Comparison of ENCODE assay signal across 23 cellular contexts in the genomic region with DNA sequence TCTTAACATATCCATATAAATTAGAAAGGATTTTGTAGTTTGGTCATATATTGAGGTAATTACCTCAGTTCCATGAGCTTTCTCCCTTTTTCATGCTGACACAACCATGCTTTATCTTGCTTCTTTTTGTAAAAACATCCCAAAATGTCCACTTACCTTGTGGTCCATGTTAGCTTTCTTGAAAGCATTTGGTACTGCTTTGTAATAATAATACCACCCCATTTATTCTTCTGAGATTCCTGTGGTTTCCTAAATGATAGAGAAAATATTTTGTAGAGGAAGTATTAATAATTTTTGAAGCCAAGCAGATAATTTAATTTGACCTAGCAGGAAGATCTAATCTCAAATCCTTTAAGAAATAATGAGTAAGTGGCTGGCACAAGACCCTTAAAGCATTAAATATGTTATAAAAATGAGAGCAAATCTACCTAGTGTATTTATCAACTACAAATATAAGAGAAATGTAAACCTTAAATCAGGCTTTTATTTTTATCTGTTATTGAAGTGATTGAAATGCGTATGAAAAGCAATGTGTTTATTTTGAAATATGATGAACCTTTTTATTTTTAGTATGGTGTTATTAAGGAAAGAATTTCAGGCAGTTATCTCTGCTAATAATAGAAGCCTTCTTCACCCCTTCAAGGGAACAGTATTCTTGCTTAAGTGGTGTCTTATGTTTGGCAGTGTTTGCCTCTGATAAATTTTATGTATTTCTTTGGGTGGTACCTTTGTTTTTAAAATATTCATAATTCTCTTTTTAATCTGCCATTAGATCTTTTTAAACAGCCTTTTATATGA. TPM values are rescaled to one million over a fixed set of nuclear protein-coding genes. Genes with fewer than 3 reads are reported as not detected.
"Had no signal": no experiment of that assay in that cellular context is flagged by ENCODE, and none has a peak within 500 bp of the region (broad histone marks: within the 10 kb centered on the region; RNA-seq: fewer than 3 reads in every experiment).

No MANE protein-coding gene starts in this region.

- H3K36me3 Mint-ChIP-seq: stimulated activated effector memory CD8-positive, alpha-beta T cell treated with anti-CD3 and anti-CD28 coated beads, Interleukin-12 subunit alpha, Interleukin-12 subunit beta, amount 100 ng/mL, for 72 hours had no signal

- H3K27me3 ChIP-seq: breast epithelium, dorsolateral prefrontal cortex, gastroesophageal sphincter, stomach, vagina had no signal

- H3K9me3 ChIP-seq: neutrophil had no signal

- H3K4me1 Mint-ChIP-seq: activated CD4-positive, alpha-beta memory T cell treated with anti-CD3 and anti-CD28 coated beads, Interleukin-2, amount 10 ng/mL, durations not matched to agents 7 days and 5 days; immature natural killer cell; stimulated activated effector memory CD8-positive, alpha-beta T cell treated with anti-CD3 and anti-CD28 coated beads, Interleukin-12 subunit alpha, Interleukin-12 subunit beta, amount 100 ng/mL, for 72 hours had no signal

- DNase-seq: activated CD4-positive, alpha-beta memory T cell treated with anti-CD3 and anti-CD28 coated beads, Interleukin-2, amount 10 ng/mL, durations not matched to agents 7 days and 5 days; activated CD4-positive, alpha-beta T cell treated with anti-CD3 and anti-CD28 coated beads for 4 hours; activated naive CD4-positive, alpha-beta T cell treated with anti-CD3 and anti-CD28 coated beads, Interleukin-2, amount 50 U/mL, for 16 hours; activated T-cell treated with anti-CD3 and anti-CD28 coated beads, Interleukin-2, amount 50 U/mL, for 1 hour; aorta; dorsolateral prefrontal cortex; immature natural killer cell; kidney glomerular epithelial cell; mesendoderm; posterior cingulate gyrus; retina; stimulated activated CD4-positive, alpha-beta T cell treated with anti-CD3 and anti-CD28 coated beads, Interleukin-4, amount 100 ng/mL, for 24 hours; stomach; trophoblast cell had no signal

- H3K27ac Mint-ChIP-seq: activated CD4-positive, alpha-beta memory T cell treated with anti-CD3 and anti-CD28 coated beads, Interleukin-2, amount 10 ng/mL, durations not matched to agents 7 days and 5 days; immature natural killer cell; natural killer cell treated with Interleukin-12 subunit alpha and Interleukin-12 subunit beta and Interleukin-15 and Interleukin-18, amount 100 ng/mL, for 72 hours; stimulated activated effector memory CD8-positive, alpha-beta T cell treated with anti-CD3 and anti-CD28 coated beads, Interleukin-12 subunit alpha, Interleukin-12 subunit beta, amount 100 ng/mL, for 72 hours; WTC11 had no signal

- ATAC-seq: gastroesophageal sphincter; natural killer cell treated with Interleukin-12 subunit alpha and Interleukin-12 subunit beta and Interleukin-15 and Interleukin-18, amount 100 ng/mL, for 72 hours; stimulated activated effector memory CD8-positive, alpha-beta T cell treated with anti-CD3 and anti-CD28 coated beads, Interleukin-12 subunit alpha, Interleukin-12 subunit beta, amount 100 ng/mL, for 72 hours; WTC11 had no signal

- H3K4me3 Mint-ChIP-seq: activated CD4-positive, alpha-beta memory T cell treated with anti-CD3 and anti-CD28 coated beads, Interleukin-2, amount 10 ng/mL, durations not matched to agents 7 days and 5 days; immature natural killer cell; natural killer cell treated with Interleukin-12 subunit alpha and Interleukin-12 subunit beta and Interleukin-15 and Interleukin-18, amount 100 ng/mL, for 72 hours; stimulated activated effector memory CD8-positive, alpha-beta T cell treated with anti-CD3 and anti-CD28 coated beads, Interleukin-12 subunit alpha, Interleukin-12 subunit beta, amount 100 ng/mL, for 72 hours; WTC11 had no signal

- H3K4me1 ChIP-seq: breast epithelium, vagina had no signal

- H3K27me3 Mint-ChIP-seq: activated CD4-positive, alpha-beta memory T cell treated with anti-CD3 and anti-CD28 coated beads, Interleukin-2, amount 10 ng/mL, durations not matched to agents 7 days and 5 days had no signal

- H3K4me3 ChIP-seq: breast epithelium, dorsolateral prefrontal cortex, gastroesophageal sphincter, smooth muscle cell, stomach, vagina had no signal

- H3K36me3 ChIP-seq: breast epithelium, gastroesophageal sphincter, neutrophil, stomach, vagina had no signal

- H3K27ac ChIP-seq: breast epithelium, dorsolateral prefrontal cortex, epithelial cell of prostate, neutrophil, stomach, vagina had no signal

RNA-seq across cellular contexts. Expression of a gene that starts 9.2 kb away (rescaled TPM):
- total RNA-seq: activated CD4-positive, alpha-beta memory T cell treated with anti-CD3 and anti-CD28 coated beads, Interleukin-2, amount 10 ng/mL, durations not matched to agents 7 days and 5 days had no signal
- polyA plus RNA-seq: immature natural killer cell had no signal
